Comparison of ENCODE assay signal across 12 cellular contexts in genomic region chr3:46965151-46965550, GRCh38. TPM values are rescaled to one million over a fixed set of nuclear protein-coding genes. Genes with fewer than 3 reads are reported as not detected.
DNase-seq lines count a peak whose midpoint lies in the region; ATAC-seq and TF ChIP-seq lines count a peak whose summit lies in the region.
"Had no signal": no experiment of that assay in that cellular context is flagged by ENCODE, and none has a peak within 500 bp of the region (broad histone marks: within the 10 kb centered on the region; RNA-seq: fewer than 3 reads in every experiment).

No MANE protein-coding gene starts in this region.

- H3K27me3 ChIP-seq in foreskin keratinocyte: no peaks in the 10 kb centered on the region
- H3K27me3 ChIP-seq: right lobe of liver, SJCRH30 had no signal

- peak overlapping the region; percentile 53 for H3K4me3 Mint-ChIP-seq in memory B cell

- no peak overlapping the region for H3K27ac ChIP-seq in foreskin keratinocyte
- H3K27ac ChIP-seq: SJCRH30 had no signal

- peak overlapping the region; percentile 49 for H3K27ac Mint-ChIP-seq in memory B cell

- ATAC-seq in HG02884 (IDR thresholded peaks at IDR 0.05; ENCODE audit: unreplicated experiment): peak; percentile 55
- peak; percentile 98 for ATAC-seq in memory B cell (ENCODE audit: low read depth)
- ATAC-seq in GM18519 (IDR thresholded peaks at IDR 0.05; ENCODE audit: low FRiP score, unreplicated experiment): no peak
- ATAC-seq in foreskin keratinocyte: no peak

- H3K9me3 Mint-ChIP-seq in memory B cell: no peaks in the 10 kb centered on the region

- H3K4me1 Mint-ChIP-seq in memory B cell: peaks cover 62% of the 10 kb centered on the region

- DNase-seq in CD1c-positive myeloid dendritic cell (ENCODE audit: extremely low spot score) (peak; percentile 75), UCSD-AML1 (lab: John Stamatoyannopoulos, UW; ENCODE audit: unreplicated experiment) (peak; percentile 57), memory B cell (ENCODE audit: low spot score in 2 of 2) (peak in 1 of 2 donors; percentile 52), foreskin keratinocyte (no peak), NCI-H510A (lab: John Stamatoyannopoulos, UW) (no peak), anterior cingulate cortex (lab: John Stamatoyannopoulos, UW) (no peak)
- DNase-seq: IMR-90, NCI-H2171, right lobe of liver, SJCRH30 had no signal

- peaks cover 20% of the 10 kb centered on the region for H3K4me1 ChIP-seq in foreskin keratinocyte

- H3K36me3 Mint-ChIP-seq in memory B cell: peaks cover 16% of the 10 kb centered on the region

- H3K27me3 Mint-ChIP-seq in memory B cell: no peaks in the 10 kb centered on the region

- TF ChIP-seq CTCF in foreskin keratinocyte (conservative IDR thresholded peaks at IDR 0.05): no peak

RNA-seq across cellular contexts. Expression of gene CCDC12, which starts 11.4 kb away (rescaled TPM):
- total RNA-seq in foreskin keratinocyte: 35.6 and 42.5 TPM in 2 replicates
- polyA plus RNA-seq in foreskin keratinocyte: 65.0 and 67.0 TPM in 2 replicates

RNA-seq across cellular contexts. Expression of gene NBEAL2, which starts 14.3 kb away (rescaled TPM):
- 45.0 and 46.9 TPM in 2 replicates for total RNA-seq in foreskin keratinocyte
- 34.1 and 36.8 TPM in 2 replicates for polyA plus RNA-seq in foreskin keratinocyte

Comparison
In these comparisons a context has a peak if more than half of its experiments do, and no peak if none do; other contexts are left out.
1. DNase-seq: peak in CD1c-positive myeloid dendritic cell (single experiment) and UCSD-AML1 (single experiment); none in foreskin keratinocyte (0 of 2), NCI-H510A (single experiment) and anterior cingulate cortex (0 of 58).
2. ATAC-seq: peak in HG02884 (single experiment) and memory B cell (single experiment); none in GM18519 (single experiment) and foreskin keratinocyte (single experiment).